In the genomic region with DNA sequence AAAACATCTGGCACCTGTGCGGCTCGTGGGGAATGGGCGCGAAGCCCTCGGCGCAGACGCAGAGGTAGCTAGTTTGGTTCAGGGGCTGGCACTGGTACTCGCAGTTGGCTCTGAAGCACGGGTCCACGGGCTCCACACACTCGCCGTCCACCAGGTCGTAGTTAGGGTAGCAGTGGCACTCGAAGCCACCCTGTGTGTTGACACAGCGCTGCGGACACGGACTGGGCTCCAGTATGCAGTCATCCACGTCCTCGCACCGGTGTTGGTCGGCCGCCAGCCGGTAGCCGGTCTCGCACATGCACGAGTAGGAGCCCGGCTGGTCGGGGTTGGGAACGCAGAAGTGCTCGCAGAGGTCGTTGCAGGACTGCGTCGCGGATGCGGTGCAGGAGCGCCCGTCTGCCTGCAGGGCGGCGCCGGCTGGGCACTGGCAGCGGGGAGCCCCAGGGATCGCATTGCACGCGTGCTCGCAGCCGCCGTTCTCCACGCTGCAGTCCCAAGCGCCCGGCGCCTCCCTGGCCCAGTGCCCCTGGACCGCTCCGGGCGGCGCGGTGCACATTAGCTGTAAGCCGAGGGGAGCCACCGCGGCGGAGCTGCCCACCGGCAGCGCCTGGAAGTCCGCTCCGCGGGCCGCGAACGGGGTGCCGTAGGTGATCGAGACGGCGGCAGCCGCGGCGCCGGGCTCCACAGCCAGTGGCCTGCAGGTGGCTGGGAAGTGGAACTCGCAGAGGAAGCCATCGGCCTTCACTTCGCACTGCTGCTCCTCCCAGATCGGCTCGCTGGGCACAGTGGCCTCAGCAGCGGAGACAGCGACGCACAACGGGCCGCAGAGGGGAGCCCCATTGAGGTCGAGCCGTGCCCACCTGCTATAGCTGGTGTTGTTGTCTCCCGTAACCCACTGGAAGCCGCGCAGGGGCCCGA, we compare ENCODE assay signal across 8 cellular contexts. TPM values are rescaled to one million over a fixed set of nuclear protein-coding genes. Genes with fewer than 3 reads are reported as not detected.
DNase-seq lines count a peak whose midpoint lies in the region; ATAC-seq, FAIRE-seq and TF ChIP-seq lines count a peak whose summit lies in the region.
"Had no signal": no experiment of that assay in that cellular context is flagged by ENCODE, and none has a peak within 500 bp of the region (broad histone marks: within the 10 kb centered on the region; RNA-seq: fewer than 3 reads in every experiment).

No MANE protein-coding gene starts in this region.

- H3K79me2 ChIP-seq in mammary epithelial cell (ENCODE audit: insufficient read depth, low read length): peaks cover 4% of the 10 kb centered on the region

- dilution Hi-C loops in mammary epithelial cell (cut with HindIII; ENCODE audit: low sequenced_read_pairs): no loop called here

- BruUV-seq in mammary epithelial cell (replicated peaks; lab: Mats Ljungman, UMichigan): no TSS peak

- peak overlapping the region; percentile 34 to 55 (median 53) for H3K4me3 ChIP-seq in mammary epithelial cell (replicated peaks in 1 of 3; ENCODE audit: insufficient read depth in 1 of 3, low read depth in 2 of 3, low read length in 3 of 3)
- peak overlapping the region; percentile 61 to 63 for H3K4me3 ChIP-seq in kidney (ENCODE audit: low read length in 2 of 2)

- DNase-seq in NCI-H345 (lab: John Stamatoyannopoulos, UW): peak; percentile 68
- peak; percentile 39 for DNase-seq in mammary epithelial cell
- DNase-seq in kidney: peak; percentile 86
- peak; percentile 36 for DNase-seq in stimulated activated naive CD8-positive, alpha-beta T cell treated with anti-CD3 and anti-CD28 coated beads, Interleukin-15, Interleukin-2, amounts not matched to agents 100 U/mL and 50 U/mL, for 24 hours

- in situ Hi-C loops in mammary epithelial cell (cut with MboI; ENCODE audit: low sequenced_read_pairs in 2 of 2): loop anchor here in 1 of 2 donors (25.0 kb wide), 2 partner anchors 289 to 336 kb away; no protein-coding TSS in a partner anchor

- H3K27ac ChIP-seq in mammary epithelial cell (ENCODE audit: insufficient read depth, low read depth, low read length) (no peak overlapping the region), kidney (ENCODE audit: low read depth in 2 of 2, low read length in 2 of 2) (peak overlapping the region; percentile 60 to 71)

- no peaks in the 10 kb centered on the region for H4K20me1 ChIP-seq in mammary epithelial cell (ENCODE audit: insufficient read depth, low read length)

- peak; percentile 37; the same call in 1 of the 2 replicates for TF ChIP-seq CTCF in GM12874 (IDR thresholded peaks at IDR 0.05; ENCODE audit: insufficient read depth, low read depth, low read length)
- peak; percentile 30 to 68 for TF ChIP-seq CTCF in mammary epithelial cell (conservative IDR thresholded peaks at IDR 0.05 in 1 of 2, IDR thresholded peaks at IDR 0.05 in 1 of 2; ENCODE audit: extremely low read depth in 1 of 2, insufficient read depth in 1 of 2, low read depth in 1 of 2, low read length in 2 of 2)
- TF ChIP-seq CTCF in kidney (IDR thresholded peaks at IDR 0.05; ENCODE audit: borderline replicate concordance, extremely low read depth, insufficient read depth): peak; percentile 47

- intact Hi-C loops in mammary epithelial cell (cut with micrococcal nuclease): loop anchor here (2.0 kb wide), 1 partner anchor 324 kb away; no protein-coding TSS in a partner anchor
- intact Hi-C loops in kidney (cut with DNase I): no loop called here

- ATAC-seq in stimulated activated naive CD8-positive, alpha-beta T cell treated with anti-CD3 and anti-CD28 coated beads, Interleukin-15, Interleukin-2, amounts not matched to agents 100 U/mL and 50 U/mL, for 24 hours: peak; percentile 61
- ATAC-seq in GM18502 (IDR thresholded peaks at IDR 0.05; ENCODE audit: poor library complexity, unreplicated experiment) (no peak), HG03342 (IDR thresholded peaks at IDR 0.05; ENCODE audit: unreplicated experiment) (no peak)

- no peaks in the 10 kb centered on the region for H3K36me3 ChIP-seq in mammary epithelial cell (ENCODE audit: insufficient read depth, low read length)
- H3K36me3 ChIP-seq in kidney (ENCODE audit: control insufficient read depth in 1 of 2, insufficient read depth in 2 of 2, low read length in 2 of 2): no peaks in the 10 kb centered on the region

- H3K4me1 ChIP-seq in mammary epithelial cell (ENCODE audit: insufficient read depth, low read length): peaks cover 38% of the 10 kb centered on the region
- peaks cover 0 to 24% of the 10 kb centered on the region in 2 donors for H3K4me1 ChIP-seq in kidney (ENCODE audit: control insufficient read depth in 1 of 2, insufficient read depth in 1 of 2, low read depth in 1 of 2, low read length in 2 of 2)

- H3K4me2 ChIP-seq in mammary epithelial cell (ENCODE audit: insufficient read depth, low read depth, low read length): peak overlapping the region; percentile 94

- no peak overlapping the region for H3K9ac ChIP-seq in mammary epithelial cell (ENCODE audit: insufficient read depth, low read length)
- peak overlapping the region in 1 of 2 donors; percentile 24 for H3K9ac ChIP-seq in kidney (ENCODE audit: low read length in 2 of 2)

- H2AFZ ChIP-seq in mammary epithelial cell (ENCODE audit: low read depth, low read length): peak overlapping the region; percentile 86

- FAIRE-seq in kidney (lab: Jason Lieb, UNC): no peak
- FAIRE-seq: TTC549 had no signal

- 6% methylated on average over 29 of the region's 92 CpGs for WGBS in mammary epithelial cell (ENCODE audit: low coverage, missing lambda C conversion rate)

- H3K27me3 ChIP-seq in mammary epithelial cell (ENCODE audit: insufficient read depth, low read length): no peaks in the 10 kb centered on the region

- CTCF ChIA-PET in mammary epithelial cell (lab: Charles Lee; ENCODE audit: low non-redundant PET): no interaction called here

- no peaks in the 10 kb centered on the region for H3K9me3 ChIP-seq in mammary epithelial cell (replicated peaks; ENCODE audit: insufficient read depth, low read length)
- no peaks in the 10 kb centered on the region for H3K9me3 ChIP-seq in kidney (ENCODE audit: control insufficient read depth in 1 of 2, low read length in 2 of 2)

RNA-seq across cellular contexts. Expression of a gene that starts 0.9 kb away (rescaled TPM):
- total RNA-seq in mammary epithelial cell (10 to 100 TPM in 1 of 2 donors, 1 to 10 TPM in 1; 1.4 to 36.7 TPM), kidney (48.1 TPM)
- polyA plus RNA-seq in mammary epithelial cell (2.6 TPM), kidney (ENCODE audit: insufficient read depth, low read depth, low replicate concordance) (9.7 TPM)
- polyA minus RNA-seq in mammary epithelial cell: 1.4 TPM

RNA-seq across cellular contexts. Expression of a gene that starts 13.4 kb away (rescaled TPM):
- not detected for total RNA-seq in mammary epithelial cell
- not detected for polyA plus RNA-seq in mammary epithelial cell
- not detected for polyA minus RNA-seq in mammary epithelial cell
- total RNA-seq in kidney: not detected
- not detected for polyA plus RNA-seq in kidney (ENCODE audit: insufficient read depth, low read depth, low replicate concordance)

RNA-seq across cellular contexts. Expression of a gene that starts 37.6 kb away (rescaled TPM):
- total RNA-seq in mammary epithelial cell: not detected
- polyA plus RNA-seq in mammary epithelial cell: not detected
- polyA minus RNA-seq in mammary epithelial cell: not detected
- total RNA-seq in kidney: 104 TPM
- polyA plus RNA-seq in kidney (ENCODE audit: insufficient read depth, low read depth, low replicate concordance): 9.9 TPM

Comparison
In these comparisons a context has a peak if more than half of its experiments do, and no peak if none do; other contexts are left out.
1. DNase-seq: peak in every context shown above with its lines; median percentile 86 in kidney; 68 in NCI-H345; 39 in mammary epithelial cell; 36 in stimulated activated naive CD8-positive, alpha-beta T cell treated with anti-CD3 and anti-CD28 coated beads, Interleukin-15, Interleukin-2, amounts not matched to agents 100 U/mL and 50 U/mL, for 24 hours.
2. RNA of a gene that starts 37.6 kb away (total RNA-seq): 104 TPM in kidney (single experiment); not detected in mammary epithelial cell; every median in the first group is over 100 times any median in the second.
3. Peak in every context shown above with its lines, with median percentiles within 50 percentile points of each other: CTCF ChIP-seq.